Comparison of ENCODE assay signal across 14 cellular contexts in genomic region chr10:5599613-5600520, GRCh38.
DNase-seq lines count a peak whose midpoint lies in the region; ATAC-seq and TF ChIP-seq lines count a peak whose summit lies in the region.
"Had no signal": no experiment of that assay in that cellular context is flagged by ENCODE, and none has a peak within 500 bp of the region (broad histone marks: within the 10 kb centered on the region; RNA-seq: fewer than 3 reads in every experiment).

No MANE protein-coding gene starts in this region.

- TF ChIP-seq POLR2A in stomach (IDR thresholded peaks at IDR 0.05): no peak

- 74 to 84% (median 80%) methylated on average over 21 to 23 of the region's 23 CpGs for WGBS in stomach, 5 donors
- WGBS in hepatocyte (ENCODE audit: low lambda C conversion rate, missing lambda C conversion rate): 79% methylated on average over 23 of the region's 23 CpGs

- H3K79me2 ChIP-seq in hepatocyte: no peaks in the 10 kb centered on the region

- POLR2A ChIA-PET in HEK293 (lab: Yijun Ruan, JAX): no interaction called here

- H3K27me3 Mint-ChIP-seq in HFFc6 (ENCODE audit: insufficient read depth): peaks cover 2% of the 10 kb centered on the region

- H3K4me2 ChIP-seq in hepatocyte: no peak overlapping the region
- H3K4me2 ChIP-seq: PC-9 had no signal

- H3K9me3 Mint-ChIP-seq in HFFc6: no peaks in the 10 kb centered on the region

- H3K36me3 ChIP-seq in HEK293 (ENCODE audit: control insufficient read depth in 2 of 2, insufficient read depth in 1 of 2, low read length in 2 of 2): no peaks in the 10 kb centered on the region
- no peaks in the 10 kb centered on the region for H3K36me3 ChIP-seq in ascending aorta
- H3K36me3 ChIP-seq in lower lobe of right lung: no peaks in the 10 kb centered on the region
- H3K36me3 ChIP-seq in stomach: no peaks in the 10 kb centered on the region
- no peaks in the 10 kb centered on the region for H3K36me3 ChIP-seq in hepatocyte (replicated peaks; ENCODE audit: insufficient read depth, low read depth)

- no peaks in the 10 kb centered on the region for H3K9me2 ChIP-seq in hepatocyte (replicated peaks; ENCODE audit: insufficient read depth)

- ATAC-seq in lower lobe of right lung: no peak
- ATAC-seq in GM21619 (IDR thresholded peaks at IDR 0.05; ENCODE audit: unreplicated experiment): no peak

- H3K4me3 ChIP-seq in HEK293 (ENCODE audit: low read depth, low read length) (no peak overlapping the region), ascending aorta (peak overlapping the region in 1 of 2 donors; percentile 35), lower lobe of right lung (no peak overlapping the region), stomach (no peak overlapping the region), hepatocyte (no peak overlapping the region)
- H3K4me3 ChIP-seq: PC-9, SK-N-MC had no signal

- no peak overlapping the region for H3K27ac Mint-ChIP-seq in HFFc6

- TF ChIP-seq CTCF in HEK293 (tag by site-specific recombination; IDR thresholded peaks at IDR 0.05) (no peak), ascending aorta (IDR thresholded peaks at IDR 0.05) (no peak), lower lobe of right lung (IDR thresholded peaks at IDR 0.05) (no peak), stomach (IDR thresholded peaks at IDR 0.05) (no peak), HFFc6 (IDR thresholded peaks at IDR 0.05) (no peak), hepatocyte (IDR thresholded peaks at IDR 0.05; ENCODE audit: poor library complexity) (no peak)

- H3K4me3 Mint-ChIP-seq in HFFc6: no peak overlapping the region

- no peak for DNase-seq in ascending aorta (ENCODE audit: low spot score in 2 of 2)
- DNase-seq in lower lobe of right lung: peak; percentile 13
- DNase-seq in stomach: no peak
- DNase-seq in HFFc6: no peak
- DNase-seq in hepatocyte (ENCODE audit: low spot score): no peak
- DNase-seq: DND-41, GF-D8, NCI-H1436 treated with DMSO at 0.1 percent for 48 hours, NCI-H2081, NCI-H526, PC-9 had no signal

- H3K27me3 ChIP-seq in ascending aorta (no peaks in the 10 kb centered on the region), lower lobe of right lung (ENCODE audit: low read depth) (no peaks in the 10 kb centered on the region), stomach (no peaks in the 10 kb centered on the region), hepatocyte (no peaks in the 10 kb centered on the region)

- H3K9me3 ChIP-seq in HEK293 (ENCODE audit: control insufficient read depth, insufficient read depth, low read depth, low read length) (no peaks in the 10 kb centered on the region), ascending aorta (no peaks in the 10 kb centered on the region), lower lobe of right lung (no peaks in the 10 kb centered on the region), stomach (peaks cover 0 to 5% (median 0%) of the 10 kb centered on the region in 4 donors), hepatocyte (ENCODE audit: low read depth) (no peaks in the 10 kb centered on the region)

- TF ChIP-seq EP300 in stomach (IDR thresholded peaks at IDR 0.05): peak; percentile 28

- H2AFZ ChIP-seq in hepatocyte: no peak overlapping the region
- H2AFZ ChIP-seq: PC-9 had no signal

- no peaks in the 10 kb centered on the region for H4K20me1 ChIP-seq in hepatocyte (ENCODE audit: insufficient read depth, poor library complexity, severe bottlenecking)

- CTCF ChIA-PET in HEK293 (lab: Yijun Ruan, JAX): interaction anchor here (0.7 kb wide), 2 partner anchors 45 to 781 kb away, joined by 3 read pairs; no protein-coding TSS in a partner anchor

- intact Hi-C loops in ascending aorta (cut with DNase I): loop anchor here (2.0 to 5.0 kb wide), 3 partner anchors 15 to 65 kb away; no protein-coding TSS in a partner anchor
- intact Hi-C loops in lower lobe of right lung (cut with DNase I): no loop called here
- intact Hi-C loops in stomach (cut with DNase I; ENCODE audit: low total_unique reads): no loop called here

- H3K4me1 Mint-ChIP-seq in HFFc6 (ENCODE audit: low read depth): peaks cover 43% of the 10 kb centered on the region

- H3K36me3 Mint-ChIP-seq in HFFc6 (ENCODE audit: low read depth): peaks cover 10% of the 10 kb centered on the region; the same call in 1 of the 2 replicates

- no peak overlapping the region for H3K27ac ChIP-seq in HEK293 (ENCODE audit: extremely low read depth, low read depth, low read length)
- H3K27ac ChIP-seq in ascending aorta: peak overlapping the region; percentile 84 to 88
- H3K27ac ChIP-seq in lower lobe of right lung: no peak overlapping the region
- H3K27ac ChIP-seq in stomach: peak overlapping the region in 3 of 5 donors; percentile 4 to 79 (median 71)
- no peak overlapping the region for H3K27ac ChIP-seq in hepatocyte
- H3K27ac ChIP-seq: PC-9, SK-N-MC had no signal

- H3K4me1 ChIP-seq in HEK293 (ENCODE audit: control insufficient read depth, insufficient read depth, low read length): peaks cover 10% of the 10 kb centered on the region
- peaks cover 16 to 57% of the 10 kb centered on the region in 2 donors for H3K4me1 ChIP-seq in ascending aorta
- peaks cover 5% of the 10 kb centered on the region for H3K4me1 ChIP-seq in lower lobe of right lung
- H3K4me1 ChIP-seq in stomach: peaks cover 0 to 10% (median 4%) of the 10 kb centered on the region in 4 donors
- peaks cover 15% of the 10 kb centered on the region for H3K4me1 ChIP-seq in hepatocyte (ENCODE audit: insufficient read depth)

TF ChIP-seq in HEK293, 187 proteins besides CTCF, POLR2A, EP300 and RAD21:
- TF ChIP-seq ZNF223 (tag by site-specific recombination; IDR thresholded peaks at IDR 0.05) (no peak), SCRT2 (tag by site-specific recombination; IDR thresholded peaks at IDR 0.05) (peak; percentile 46; the same call in 1 of the 2 replicates)
TF ChIP-seq in HEK293: peak in this region for 1.

Comparison
In these comparisons a context has a peak if more than half of its experiments do, and no peak if none do; other contexts are left out.
1. H3K27ac ChIP-seq: peak in ascending aorta (2 of 2) and stomach (3 of 5); none in HEK293 (single experiment), lower lobe of right lung (single experiment) and hepatocyte (single experiment).